Comparison of ENCODE assay signal across 8 cellular contexts in the genomic region with DNA sequence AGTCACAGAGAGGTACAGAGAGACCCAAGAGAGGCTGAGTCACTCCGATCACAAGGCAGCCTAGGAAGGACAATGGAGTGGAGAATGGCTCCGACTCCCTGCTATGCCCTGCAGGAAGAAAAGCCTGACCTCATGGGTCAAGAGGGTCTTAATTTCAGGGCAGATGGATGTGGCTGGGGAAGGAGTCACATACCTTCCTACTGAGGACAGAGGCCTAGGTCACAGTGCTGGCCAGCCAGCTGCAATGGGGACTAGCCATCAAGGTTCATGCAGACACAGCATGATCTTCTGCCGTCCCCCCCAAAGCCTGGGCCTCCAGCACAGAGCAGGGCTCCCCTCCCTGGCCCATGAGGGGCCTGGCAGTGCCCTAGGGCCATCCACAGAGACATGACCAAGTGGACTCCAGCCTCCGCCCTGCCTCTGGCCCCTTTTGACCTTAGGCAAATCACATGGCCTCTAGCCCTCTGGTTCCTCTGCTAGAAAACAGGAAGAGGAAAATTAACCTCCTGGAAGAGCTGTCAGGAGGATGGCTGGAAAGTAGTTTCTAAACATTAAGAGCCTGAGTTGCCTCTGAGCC.
DNase-seq lines count a peak whose midpoint lies in the region; ATAC-seq lines count a peak whose summit lies in the region.

No MANE protein-coding gene starts in this region.

- DNase-seq in SIG-M5 treated with dmso at 0.1 percent for 504 hours (lab: John Stamatoyannopoulos, UW; ENCODE audit: unreplicated experiment), result peak; percentile 29
- no peak for DNase-seq in SIG-M5 (lab: John Stamatoyannopoulos, UW)
- peak in 8 of 49 donors; percentile 18 to 39 (median 27) for DNase-seq in substantia nigra (lab: John Stamatoyannopoulos, UW)
- no peak for DNase-seq in UCSD-AML1 (lab: John Stamatoyannopoulos, UW; ENCODE audit: unreplicated experiment)
- DNase-seq in stimulated activated CD4-positive, alpha-beta T cell treated with anti-CD3 and anti-CD28 coated beads, Interleukin-4, amount 100 ng/mL, for 1 hour, result no peak

- H3K36me3 Mint-ChIP-seq in activated naive CD8-positive, alpha-beta T cell, result peaks cover 3% of the 10 kb centered on the region

- peaks cover 77% of the 10 kb centered on the region for H3K4me1 Mint-ChIP-seq in activated naive CD8-positive, alpha-beta T cell (ENCODE audit: low read depth)

- no peaks in the 10 kb centered on the region for H3K27me3 Mint-ChIP-seq in activated naive CD8-positive, alpha-beta T cell

- no peaks in the 10 kb centered on the region for H3K27me3 ChIP-seq in layer of hippocampus (ENCODE audit: control insufficient read depth, insufficient read depth, low read length)

- H3K27ac Mint-ChIP-seq in activated naive CD8-positive, alpha-beta T cell, result peak overlapping the region; percentile 97

- H3K9me3 Mint-ChIP-seq in activated naive CD8-positive, alpha-beta T cell (ENCODE audit: low read depth), result no peaks in the 10 kb centered on the region

- peak overlapping the region; percentile 85 for H3K27ac ChIP-seq in layer of hippocampus (ENCODE audit: low read depth, low read length)
- H3K27ac ChIP-seq in substantia nigra (ENCODE audit: low read depth, low read length, poor library complexity, severe bottlenecking), result peak overlapping the region; percentile 81

- no peak for ATAC-seq in HG03520 (IDR thresholded peaks at IDR 0.05; ENCODE audit: unreplicated experiment)

- peak overlapping the region; percentile 92 for H3K4me3 Mint-ChIP-seq in activated naive CD8-positive, alpha-beta T cell
